8 cellular contexts compared by ENCODE assay signal in the genomic region with DNA sequence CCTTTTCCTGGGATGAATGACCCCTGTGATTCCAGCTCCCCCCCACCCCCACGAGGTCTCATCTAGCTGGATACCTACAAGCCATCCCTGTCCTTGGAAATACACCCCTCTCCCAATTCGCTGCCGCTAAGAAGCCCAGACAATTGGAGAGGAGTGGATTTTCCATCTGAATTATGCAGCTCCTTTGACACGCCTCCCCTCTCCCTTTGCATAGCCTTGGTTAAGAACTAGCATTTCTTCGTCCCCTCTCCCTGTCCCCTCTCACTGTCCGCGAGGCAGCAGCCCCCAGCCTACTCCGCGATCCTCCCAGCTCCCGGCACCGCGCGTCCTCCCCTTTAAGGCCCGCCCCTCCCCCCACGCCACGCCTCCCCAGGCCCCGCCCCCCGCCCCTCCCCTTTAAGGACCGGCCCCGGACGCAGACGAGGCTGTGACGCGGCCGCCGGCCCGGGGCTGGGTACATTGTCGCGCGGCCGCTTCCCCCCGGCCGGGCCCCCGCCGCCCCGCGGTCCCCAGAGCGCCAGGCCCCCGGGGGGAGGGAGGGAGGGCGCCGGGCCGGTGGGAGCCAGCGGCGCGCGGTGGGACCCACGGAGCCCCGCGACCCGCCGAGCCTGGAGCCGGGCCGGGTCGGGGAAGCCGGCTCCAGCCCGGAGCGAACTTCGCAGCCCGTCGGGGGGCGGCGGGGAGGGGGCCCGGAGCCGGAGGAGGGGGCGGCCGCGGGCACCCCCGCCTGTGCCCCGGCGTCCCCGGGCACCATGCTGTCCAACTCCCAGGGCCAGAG. TPM values are rescaled to one million over a fixed set of nuclear protein-coding genes. Genes with fewer than 3 reads are reported as not detected.
DNase-seq lines count a peak whose midpoint lies in the region; ATAC-seq and TF ChIP-seq lines count a peak whose summit lies in the region.

A gene (plus strand): TSS at position 428 of the 778 bp plus-strand sequence. CDS start 325 bp downstream, at position 753.

- H3K27me3 ChIP-seq in A673 (replicated peaks; ENCODE audit: insufficient read depth, low read depth, low read length, poor library complexity) (peaks cover 20% of the 10 kb centered on the region), HL-60 (ENCODE audit: insufficient read depth, poor library complexity, severe bottlenecking) (no peaks in the 10 kb centered on the region)

- peaks cover 48% of the 10 kb centered on the region for H3K4me1 Mint-ChIP-seq in nephron progenitor cell
- peaks cover 79% of the 10 kb centered on the region for H3K4me1 Mint-ChIP-seq in stimulated activated naive CD8-positive, alpha-beta T cell treated with anti-CD3 and anti-CD28 coated beads, Interleukin-15, Interleukin-2, amounts not matched to agents 100 ng/mL and 50 ng/mL, for 24 hours (ENCODE audit: low read depth)

- POLR2A ChIA-PET in A673 (lab: Charles Lee; ENCODE audit: low non-redundant PET) = interaction anchor here (0.6 kb wide), 1 partner anchor 14 kb away, joined by 5 read pairs; no protein-coding TSS in a partner anchor

- no peaks in the 10 kb centered on the region for H3K9me3 ChIP-seq in A673 (ENCODE audit: low read depth, low read length, poor library complexity, severe bottlenecking)

- peak within 1 kb of the TSS; percentile 94 for H3K4me3 Mint-ChIP-seq in nephron progenitor cell
- peak within 1 kb of the TSS; percentile 95 for H3K4me3 Mint-ChIP-seq in stimulated activated naive CD8-positive, alpha-beta T cell treated with anti-CD3 and anti-CD28 coated beads, Interleukin-15, Interleukin-2, amounts not matched to agents 100 ng/mL and 50 ng/mL, for 24 hours

- peak; percentile 41 for ATAC-seq in GM18867 (IDR thresholded peaks at IDR 0.05; ENCODE audit: unreplicated experiment)

- H3K4me1 ChIP-seq in A673 (ENCODE audit: insufficient read depth, low read length, poor library complexity, severe bottlenecking) = peaks cover 9% of the 10 kb centered on the region

- TF ChIP-seq CTCF in A673 (conservative IDR thresholded peaks at IDR 0.05; ENCODE audit: low read depth, low read length) (no peak), HL-60 (IDR thresholded peaks at IDR 0.05; ENCODE audit: insufficient read depth, low read length) (no peak), fibroblast of pulmonary artery (IDR thresholded peaks at IDR 0.05; ENCODE audit: low read length, missing control alignments) (no peak), nephron progenitor cell (IDR thresholded peaks at IDR 0.05) (no peak)

- BruUV-seq in A673 (replicated peaks; lab: Mats Ljungman, UMichigan) = no TSS peak

- H3K4me3 ChIP-seq in A673 (ENCODE audit: low read depth, low read length, poor library complexity, severe bottlenecking) = peak within 1 kb of the TSS; percentile 78
- H3K4me3 ChIP-seq in HL-60 (replicated peaks; ENCODE audit: insufficient read depth, low read length) = peak within 1 kb of the TSS; percentile 78
- H3K4me3 ChIP-seq in fibroblast of pulmonary artery (replicated peaks; ENCODE audit: low read depth, low read length) = peak within 1 kb of the TSS; percentile 91

- peaks cover 37% of the 10 kb centered on the region for H3K27me3 Mint-ChIP-seq in nephron progenitor cell (ENCODE audit: low read depth, poor library complexity)
- H3K27me3 Mint-ChIP-seq in stimulated activated naive CD8-positive, alpha-beta T cell treated with anti-CD3 and anti-CD28 coated beads, Interleukin-15, Interleukin-2, amounts not matched to agents 100 ng/mL and 50 ng/mL, for 24 hours = peaks cover 3% of the 10 kb centered on the region

- CTCF ChIA-PET in A673 (lab: Charles Lee) = no interaction called here

- DNase-seq in A673 (ENCODE audit: low spot score) (peak; percentile 77), HL-60 (ENCODE audit: low read depth in 1 of 2, low spot score in 1 of 2) (peak in 1 of 2 experiments; percentile 55), RPMI7951 (ENCODE audit: low read depth) (peak; percentile 68), fibroblast of pulmonary artery (ENCODE audit: low read depth) (peak; percentile 69), nephron progenitor cell (peak; percentile 83)
- peak; percentile 69 for DNase-seq in activated T-helper 9 cell treated with anti-CD3 and anti-CD28 coated beads, Interleukin-2, amount 50 U/mL, for 16 hours (ENCODE audit: low read depth)

- H3K36me3 Mint-ChIP-seq in nephron progenitor cell (ENCODE audit: low read depth) = no peaks in the 10 kb centered on the region
- peaks cover 15% of the 10 kb centered on the region for H3K36me3 Mint-ChIP-seq in stimulated activated naive CD8-positive, alpha-beta T cell treated with anti-CD3 and anti-CD28 coated beads, Interleukin-15, Interleukin-2, amounts not matched to agents 100 ng/mL and 50 ng/mL, for 24 hours (ENCODE audit: low read depth)

- intact Hi-C loops in A673 (cut with micrococcal nuclease; ENCODE audit: unreplicated experiment) = no loop called here

- no peaks in the 10 kb centered on the region for H3K9me3 Mint-ChIP-seq in nephron progenitor cell
- no peaks in the 10 kb centered on the region for H3K9me3 Mint-ChIP-seq in stimulated activated naive CD8-positive, alpha-beta T cell treated with anti-CD3 and anti-CD28 coated beads, Interleukin-15, Interleukin-2, amounts not matched to agents 100 ng/mL and 50 ng/mL, for 24 hours

- H3K27ac ChIP-seq in A673 (ENCODE audit: low read depth, low read length, poor library complexity, severe bottlenecking) = peak within 1 kb of the TSS; percentile 68
- peak within 1 kb of the TSS; percentile 73 for H3K27ac ChIP-seq in HL-60 (replicated peaks)

- H3K27ac Mint-ChIP-seq in nephron progenitor cell = peak within 1 kb of the TSS; percentile 95
- H3K27ac Mint-ChIP-seq in stimulated activated naive CD8-positive, alpha-beta T cell treated with anti-CD3 and anti-CD28 coated beads, Interleukin-15, Interleukin-2, amounts not matched to agents 100 ng/mL and 50 ng/mL, for 24 hours = peak within 1 kb of the TSS; percentile 96

- no peaks in the 10 kb centered on the region for H3K36me3 ChIP-seq in A673 (ENCODE audit: insufficient read depth, low read length, poor library complexity, severe bottlenecking)

RNA-seq across cellular contexts. Expression of the gene that starts here (rescaled TPM):
- total RNA-seq in A673 (2021) = 39.2 and 41.9 TPM in 2 replicates
- 20.7 and 28.6 TPM in 2 replicates for total RNA-seq in RPMI7951 (2014; rRNA removed; shearing (Covaris generic))
